Comparison of ENCODE assay signal across 8 cellular contexts in the genomic region with DNA sequence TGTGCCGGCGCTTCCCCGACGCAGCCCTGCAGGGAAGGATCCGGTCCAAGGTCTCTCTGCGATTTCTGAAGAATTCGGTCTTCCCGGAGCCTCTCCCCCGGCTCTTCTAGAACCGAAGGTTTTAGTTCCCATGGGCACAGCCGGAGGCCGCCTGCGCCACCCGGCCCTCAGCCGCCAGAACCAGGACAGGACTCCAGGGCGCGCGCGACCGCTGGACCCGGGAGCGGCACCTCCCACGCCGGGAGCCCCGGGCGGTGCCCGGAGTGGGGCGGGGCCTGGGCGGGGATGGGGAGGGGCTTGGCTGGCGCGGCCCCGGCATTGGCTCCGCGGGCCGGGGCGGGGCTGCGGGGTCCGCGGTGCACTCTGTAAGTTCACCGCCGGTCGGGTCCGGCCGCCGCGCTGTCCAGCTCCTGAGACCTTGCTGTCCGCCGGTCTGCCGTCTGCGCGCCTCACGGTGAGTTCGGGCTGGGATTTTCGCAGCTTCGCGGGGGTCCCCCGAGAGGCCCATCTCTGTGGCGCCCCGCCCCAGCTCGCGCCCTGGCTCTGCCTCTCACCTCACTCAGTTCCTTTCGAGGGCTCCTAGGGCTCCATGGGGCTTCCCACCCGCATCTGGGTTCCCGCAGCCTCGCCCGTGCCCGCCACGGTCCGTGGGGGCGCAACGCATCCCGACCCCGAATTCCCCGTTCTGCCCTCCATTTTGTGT. TPM values are rescaled to one million over a fixed set of nuclear protein-coding genes. Genes with fewer than 3 reads are reported as not detected.
DNase-seq lines count a peak whose midpoint lies in the region; ATAC-seq and TF ChIP-seq lines count a peak whose summit lies in the region.

A gene with protein sequence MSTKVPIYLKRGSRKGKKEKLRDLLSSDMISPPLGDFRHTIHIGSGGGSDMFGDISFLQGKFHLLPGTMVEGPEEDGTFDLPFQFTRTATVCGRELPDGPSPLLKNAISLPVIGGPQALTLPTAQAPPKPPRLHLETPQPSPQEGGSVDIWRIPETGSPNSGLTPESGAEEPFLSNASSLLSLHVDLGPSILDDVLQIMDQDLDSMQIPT (plus strand): TSS at position 366 of the 703 bp plus-strand sequence. CDS start 6,033 bp downstream, outside the sequence.

- H3K4me1 ChIP-seq in right atrium auricular region (peaks cover 0 to 71% of the 10 kb centered on the region in 2 donors), psoas muscle (peaks cover 15% of the 10 kb centered on the region)

- DNase-seq in DMS79 (lab: John Stamatoyannopoulos, UW) (peak; percentile 10), LHCN-M2 (ENCODE audit: low read depth) (peak; percentile 81), T-helper 1 cell (peak; percentile 58 to 72 (median 63)), amygdala (lab: John Stamatoyannopoulos, UW) (peak in 55 of 56 donors; percentile 52 to 97 (median 83)), right atrium auricular region (ENCODE audit: low spot score) (peak; percentile 92), psoas muscle (peak; percentile 90 to 94), ureter (ENCODE audit: low spot score) (peak; percentile 92)

- TF ChIP-seq CTCF in right atrium auricular region (IDR thresholded peaks at IDR 0.05), result no peak
- no peak for TF ChIP-seq CTCF in psoas muscle (IDR thresholded peaks at IDR 0.05)

- H3K27me3 ChIP-seq in right atrium auricular region (no peaks in the 10 kb centered on the region), psoas muscle (ENCODE audit: insufficient read depth in 3 of 3, low read length in 2 of 3) (no peaks in the 10 kb centered on the region)

- H3K9me3 ChIP-seq in right atrium auricular region (no peaks in the 10 kb centered on the region), psoas muscle (no peaks in the 10 kb centered on the region)

- 0 to 1% (median 1%) methylated on average over 57 to 74 of the region's 74 CpGs for WGBS in psoas muscle, 3 donors

- intact Hi-C loops in psoas muscle (cut with DNase I), result loop anchor here in 1 of 2 donors (1.0 kb wide), 1 partner anchor 39 kb away; no protein-coding TSS in a partner anchor

- H3K36me3 ChIP-seq in right atrium auricular region, result no peaks in the 10 kb centered on the region
- H3K36me3 ChIP-seq in psoas muscle (ENCODE audit: insufficient read depth in 1 of 2, low read depth in 1 of 2), result no peaks in the 10 kb centered on the region

- ATAC-seq in GM21723 (IDR thresholded peaks at IDR 0.05; ENCODE audit: unreplicated experiment) (peak; percentile 78), psoas muscle (peak; percentile 91 to 98 (median 94))

- peak within 1 kb of the TSS; percentile 93 to 97 for H3K27ac ChIP-seq in right atrium auricular region
- peak within 1 kb of the TSS; percentile 80 for H3K27ac ChIP-seq in psoas muscle

- peak within 1 kb of the TSS; percentile 90 to 96 for H3K4me3 ChIP-seq in right atrium auricular region
- peak within 1 kb of the TSS; percentile 78 for H3K4me3 ChIP-seq in psoas muscle

RNA-seq across cellular contexts. Expression of the gene that starts here (rescaled TPM):
- 10.2 and 20.5 TPM in 2 replicates for total RNA-seq in LHCN-M2 (2014; rRNA removed)
- polyA plus RNA-seq in LHCN-M2 (2012), result 26.2 TPM
- total RNA-seq in right atrium auricular region, result 10 to 100 TPM; 14.4 to 31.0 TPM
- 1 to 10 TPM; 4.9 to 7.3 (median 6.8) TPM for total RNA-seq in psoas muscle
- 1 to 10 TPM; 2.7 to 5.9 (median 3.3) TPM for polyA plus RNA-seq in psoas muscle
- total RNA-seq in ureter, result 21.0 TPM

Comparison
In these comparisons a context has a peak if more than half of its experiments do, and no peak if none do; other contexts are left out.
1. Peak in every context shown above with its lines: DNase-seq, ATAC-seq, H3K4me3 ChIP-seq and H3K27ac ChIP-seq.
2. DNase-seq: peak in every context shown above with its lines; median percentile 92 in right atrium auricular region; 92 in psoas muscle; 92 in ureter; 83 in amygdala; 81 in LHCN-M2; 63 in T-helper 1 cell; 10 in DMS79.